1 cellular context compared by ENCODE assay signal in genomic region chr12:119990382-119990874, GRCh38.
TF ChIP-seq lines count a peak whose summit lies in the region.

No MANE protein-coding gene starts in this region.

TF ChIP-seq in IMR-90, 13 proteins besides CTCF, POLR2A, EP300 and RAD21:
- no peak for TF ChIP-seq NFE2L2 (IDR thresholded peaks at IDR 0.05; ENCODE audit: low read depth, low read length)
- TF ChIP-seq FOS (IDR thresholded peaks at IDR 0.05; ENCODE audit: low read depth, low read length) = no peak
- TF ChIP-seq, protein P1, sequence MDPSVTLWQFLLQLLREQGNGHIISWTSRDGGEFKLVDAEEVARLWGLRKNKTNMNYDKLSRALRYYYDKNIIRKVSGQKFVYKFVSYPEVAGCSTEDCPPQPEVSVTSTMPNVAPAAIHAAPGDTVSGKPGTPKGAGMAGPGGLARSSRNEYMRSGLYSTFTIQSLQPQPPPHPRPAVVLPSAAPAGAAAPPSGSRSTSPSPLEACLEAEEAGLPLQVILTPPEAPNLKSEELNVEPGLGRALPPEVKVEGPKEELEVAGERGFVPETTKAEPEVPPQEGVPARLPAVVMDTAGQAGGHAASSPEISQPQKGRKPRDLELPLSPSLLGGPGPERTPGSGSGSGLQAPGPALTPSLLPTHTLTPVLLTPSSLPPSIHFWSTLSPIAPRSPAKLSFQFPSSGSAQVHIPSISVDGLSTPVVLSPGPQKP (IDR thresholded peaks at IDR 0.05; ENCODE audit: borderline replicate concordance, low read depth, low read length) = no peak
- TF ChIP-seq RCOR1 (IDR thresholded peaks at IDR 0.05; ENCODE audit: insufficient replicate concordance, low read length) = no peak
- no peak for TF ChIP-seq CHD1 (IDR thresholded peaks at IDR 0.05; ENCODE audit: low read depth, low read length)
- no peak for TF ChIP-seq SMC3 (IDR thresholded peaks at IDR 0.05; ENCODE audit: low read depth, low read length)
- no peak for TF ChIP-seq MAFK (IDR thresholded peaks at IDR 0.05; ENCODE audit: low read depth, low read length)
- TF ChIP-seq CEBPB (IDR thresholded peaks at IDR 0.05; ENCODE audit: low read depth, low read length) = no peak
